14 cellular contexts compared by ENCODE assay signal in genomic region chr21:45359451-45360217, GRCh38.
"Had no signal": no experiment of that assay in that cellular context is flagged by ENCODE, and none has a peak within 500 bp of the region (broad histone marks: within the 10 kb centered on the region; RNA-seq: fewer than 3 reads in every experiment).

No MANE protein-coding gene starts in this region.

- H3K27me3 ChIP-seq: tibial nerve had no signal

- H3K4me3 ChIP-seq: tibial nerve had no signal

- H3K9me3 Mint-ChIP-seq: activated naive CD4-positive, alpha-beta T cell treated with anti-CD3 and anti-CD28 coated beads, Interleukin-2, amount 50 U/mL, for 72 hours; activated T-cell treated with anti-CD3 and anti-CD28 coated beads, Interleukin-2, amount 50 U/mL, for 24 hours; memory B cell; stimulated activated memory B cell treated with anti-CD40 and anti-IgM and Interleukin-4, amounts not matched to agents 10 μg/mL and 1 μg/mL and 100 μg/mL, for 72 hours; T-helper 2 cell treated with Interferon-gamma antibody and Interleukin-4, amounts not matched to agents 5 μg/mL and 100 μg/mL, for 36 hours had no signal

- H3K36me3 Mint-ChIP-seq: activated naive CD4-positive, alpha-beta T cell treated with anti-CD3 and anti-CD28 coated beads, Interleukin-2, amount 50 U/mL, for 72 hours; brain; memory B cell; stimulated activated memory B cell treated with anti-CD40 and anti-IgM and Interleukin-4, amounts not matched to agents 10 μg/mL and 1 μg/mL and 100 μg/mL, for 72 hours had no signal

- ATAC-seq: activated naive CD4-positive, alpha-beta T cell treated with anti-CD3 and anti-CD28 coated beads, Interleukin-2, amount 50 U/mL, for 72 hours; stimulated activated memory B cell treated with anti-CD40 and anti-IgM and Interleukin-4, amounts not matched to agents 10 μg/mL and 1 μg/mL and 100 μg/mL, for 72 hours had no signal

- H3K36me3 ChIP-seq: tibial nerve had no signal

- H3K27ac Mint-ChIP-seq: activated naive CD4-positive, alpha-beta T cell treated with anti-CD3 and anti-CD28 coated beads, Interleukin-2, amount 50 U/mL, for 72 hours; activated T-cell treated with anti-CD3 and anti-CD28 coated beads, Interleukin-2, amount 50 U/mL, for 24 hours; memory B cell; stimulated activated memory B cell treated with anti-CD40 and anti-IgM and Interleukin-4, amounts not matched to agents 10 μg/mL and 1 μg/mL and 100 μg/mL, for 72 hours; T-helper 2 cell treated with Interferon-gamma antibody and Interleukin-4, amounts not matched to agents 5 μg/mL and 100 μg/mL, for 36 hours had no signal

- H3K27ac ChIP-seq: parathyroid adenoma had no signal

- DNase-seq: activated CD4-positive, alpha-beta T cell treated with anti-CD3 and anti-CD28 coated beads, Interleukin-2, amount 50 U/mL, for 4 hours; activated CD4-positive, CD25-positive, alpha-beta regulatory T cell treated with anti-CD3 and anti-CD28 coated beads, Interleukin-2, amount 50 U/mL, for 72 hours; activated effector memory CD4-positive, alpha-beta T cell treated with Interleukin-2 at 50 U/mL for 16 hours; activated T-cell treated with anti-CD3 and anti-CD28 coated beads, Interleukin-2, amount 50 U/mL, for 24 hours; amygdala; hippocampal formation; SW 1271 had no signal

- H3K9me3 ChIP-seq: tibial nerve had no signal

- H3K4me3 Mint-ChIP-seq: activated T-cell treated with anti-CD3 and anti-CD28 coated beads, Interleukin-2, amount 50 U/mL, for 24 hours; brain; memory B cell; stimulated activated memory B cell treated with anti-CD40 and anti-IgM and Interleukin-4, amounts not matched to agents 10 μg/mL and 1 μg/mL and 100 μg/mL, for 72 hours; T-helper 2 cell treated with Interferon-gamma antibody and Interleukin-4, amounts not matched to agents 5 μg/mL and 100 μg/mL, for 36 hours had no signal

- H3K4me1 ChIP-seq: parathyroid adenoma had no signal
